9 cellular contexts compared by ENCODE assay signal in genomic region chr5:14816999-14817761, GRCh38. TPM values are rescaled to one million over a fixed set of nuclear protein-coding genes. Genes with fewer than 3 reads are reported as not detected.
DNase-seq lines count a peak whose midpoint lies in the region; ATAC-seq and TF ChIP-seq lines count a peak whose summit lies in the region.
"Had no signal": no experiment of that assay in that cellular context is flagged by ENCODE, and none has a peak within 500 bp of the region (broad histone marks: within the 10 kb centered on the region; RNA-seq: fewer than 3 reads in every experiment).

No MANE protein-coding gene starts in this region.

- DNase-seq in dedifferentiated amniotic fluid mesenchymal stem cell (ENCODE audit: extremely low spot score): peak; percentile 68
- peak; percentile 84 for DNase-seq in skeletal muscle cell (ENCODE audit: low read depth)
- DNase-seq in NCI-H2227 treated with DMSO at 0.1 percent for 48 hours (lab: John Stamatoyannopoulos, UW): no peak
- DNase-seq in esophagus squamous epithelium (lab: John Stamatoyannopoulos, UW): no peak
- DNase-seq in NCI-H187 (lab: John Stamatoyannopoulos, UW): no peak
- no peak for DNase-seq in NCI-H69 (lab: John Stamatoyannopoulos, UW)
- DNase-seq: pancreas had no signal

- no peak for TF ChIP-seq CTCF in esophagus squamous epithelium (IDR thresholded peaks at IDR 0.05)

- H3K27me3 ChIP-seq in esophagus squamous epithelium: no peaks in the 10 kb centered on the region
- H3K27me3 ChIP-seq: pancreas had no signal

- H3K4me1 ChIP-seq in esophagus squamous epithelium: peaks cover 5 to 65% (median 24%) of the 10 kb centered on the region in 3 donors
- H3K4me1 ChIP-seq: pancreas had no signal

- H3K27me3 Mint-ChIP-seq in IgD-negative memory B cell: no peaks in the 10 kb centered on the region

- peak overlapping the region in 2 of 4 donors; percentile 13 to 47 for H3K27ac ChIP-seq in esophagus squamous epithelium
- H3K27ac ChIP-seq: pancreas had no signal

- no peaks in the 10 kb centered on the region for H3K36me3 ChIP-seq in esophagus squamous epithelium
- H3K36me3 ChIP-seq: pancreas had no signal

- peaks cover 37 to 47% (median 44%) of the 10 kb centered on the region in 3 donors for H3K4me1 Mint-ChIP-seq in IgD-negative memory B cell

- 34 to 54% methylated on average over 6 of the region's 6 CpGs for WGBS in esophagus squamous epithelium, 2 donors

- TF ChIP-seq POLR2A in esophagus squamous epithelium (IDR thresholded peaks at IDR 0.05): no peak

- no peaks in the 10 kb centered on the region for H3K9me3 ChIP-seq in esophagus squamous epithelium
- H3K9me3 ChIP-seq: pancreas had no signal

- ATAC-seq in GM18520 (IDR thresholded peaks at IDR 0.05; ENCODE audit: unreplicated experiment): peak; percentile 56

- H3K36me3 Mint-ChIP-seq in IgD-negative memory B cell: peaks cover 5% of the 10 kb centered on the region

- H3K27ac Mint-ChIP-seq in IgD-negative memory B cell: peak overlapping the region in 2 of 3 donors; percentile 31 to 63

- H3K4me3 ChIP-seq in skeletal muscle cell (ENCODE audit: low read depth, low read length) (no peak overlapping the region), esophagus squamous epithelium (no peak overlapping the region)
- H3K4me3 ChIP-seq: pancreas had no signal

- H3K4me3 Mint-ChIP-seq in IgD-negative memory B cell: peak overlapping the region in 2 of 4 donors; percentile 19 to 61

- no peaks in the 10 kb centered on the region for H3K9me3 Mint-ChIP-seq in IgD-negative memory B cell

- intact Hi-C loops in esophagus squamous epithelium (cut with DNase I): no loop called here

RNA-seq across cellular contexts. Expression of gene ANKH, which starts 54.4 kb away (rescaled TPM):
- polyA plus RNA-seq in IgD-negative memory B cell: 18.4 TPM
- total RNA-seq in esophagus squamous epithelium: 10 to 100 TPM; 10.0 to 38.0 (median 16.7) TPM

Comparison
In these comparisons a context has a peak if more than half of its experiments do, and no peak if none do; other contexts are left out.
1. DNase-seq: peak in dedifferentiated amniotic fluid mesenchymal stem cell (single experiment) and skeletal muscle cell (single experiment); none in NCI-H2227 treated with DMSO at 0.1 percent for 48 hours (single experiment), esophagus squamous epithelium (single experiment), NCI-H187 (0 of 2) and NCI-H69 (single experiment).